25 cellular contexts compared by ENCODE assay signal in the genomic region with DNA sequence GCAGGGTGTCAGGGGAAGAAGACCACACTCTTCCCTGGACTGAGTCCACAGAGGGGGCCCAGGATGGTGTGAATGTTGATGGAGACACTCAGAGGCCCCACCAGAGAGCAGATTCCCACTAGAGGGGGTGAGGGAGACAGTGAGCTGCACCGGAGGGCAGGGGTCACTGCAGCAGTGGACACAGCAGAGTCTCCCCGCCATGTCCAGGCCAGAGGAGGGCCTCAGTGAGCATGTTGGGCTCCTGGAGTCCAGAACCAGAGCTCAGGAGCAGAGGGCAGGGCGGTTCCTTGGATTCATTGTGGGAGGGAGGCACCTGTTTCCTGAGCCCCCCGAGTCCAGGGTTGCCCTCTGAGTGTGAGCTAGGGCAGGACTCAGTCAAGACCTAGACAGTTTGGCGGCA. TPM values are rescaled to one million over a fixed set of nuclear protein-coding genes. Genes with fewer than 3 reads are reported as not detected.
"Had no signal": no experiment of that assay in that cellular context is flagged by ENCODE, and none has a peak within 500 bp of the region (broad histone marks: within the 10 kb centered on the region; RNA-seq: fewer than 3 reads in every experiment).

No MANE protein-coding gene starts in this region.

- H3K4me3 Mint-ChIP-seq: activated B cell treated with CpG ODN at 0.5 μM for 24 hours; activated CD4-positive, alpha-beta memory T cell treated with anti-CD3 and anti-CD28 coated beads for 36 hours; activated naive CD8-positive, alpha-beta T cell treated with anti-CD3 and anti-CD28 coated beads for 36 hours; activated T-helper 17 cell treated with anti-CD3 and anti-CD28 coated beads, Interleukin-2, amount 50 U/mL, for 72 hours; mesothelial cell of epicardium; natural killer cell treated with Interleukin-12 subunit alpha and Interleukin-12 subunit beta and Interleukin-15 and Interleukin-18, amount 100 ng/mL, for 72 hours had no signal

- H3K4me3 ChIP-seq: colonic mucosa, esophagus squamous epithelium, right atrium auricular region, skin epidermis, testis, upper lobe of left lung had no signal

- H3K36me3 Mint-ChIP-seq: activated CD4-positive, alpha-beta memory T cell treated with anti-CD3 and anti-CD28 coated beads for 36 hours; activated naive CD8-positive, alpha-beta T cell treated with anti-CD3 and anti-CD28 coated beads for 36 hours; mesothelial cell of epicardium; natural killer cell treated with Interleukin-12 subunit alpha and Interleukin-12 subunit beta and Interleukin-15 and Interleukin-18, amount 100 ng/mL, for 72 hours had no signal

- H3K27ac Mint-ChIP-seq: activated B cell treated with CpG ODN at 0.5 μM for 24 hours; activated CD4-positive, alpha-beta memory T cell treated with anti-CD3 and anti-CD28 coated beads for 36 hours; activated naive CD8-positive, alpha-beta T cell treated with anti-CD3 and anti-CD28 coated beads for 36 hours; activated T-helper 17 cell treated with anti-CD3 and anti-CD28 coated beads, Interleukin-2, amount 50 U/mL, for 72 hours; mesothelial cell of epicardium; natural killer cell treated with Interleukin-12 subunit alpha and Interleukin-12 subunit beta and Interleukin-15 and Interleukin-18, amount 100 ng/mL, for 72 hours had no signal

- H3K27ac ChIP-seq: colonic mucosa, esophagus squamous epithelium, right atrium auricular region, skin epidermis, testis, upper lobe of left lung had no signal

- ATAC-seq: activated T-helper 17 cell treated with anti-CD3 and anti-CD28 coated beads, Interleukin-2, amount 50 U/mL, for 72 hours; left lobe of liver had no signal

- H3K9me3 Mint-ChIP-seq: activated B cell treated with CpG ODN at 0.5 μM for 24 hours; activated CD4-positive, alpha-beta memory T cell treated with anti-CD3 and anti-CD28 coated beads for 36 hours; activated naive CD8-positive, alpha-beta T cell treated with anti-CD3 and anti-CD28 coated beads for 36 hours; activated T-helper 17 cell treated with anti-CD3 and anti-CD28 coated beads, Interleukin-2, amount 50 U/mL, for 72 hours; mesothelial cell of epicardium; natural killer cell treated with Interleukin-12 subunit alpha and Interleukin-12 subunit beta and Interleukin-15 and Interleukin-18, amount 100 ng/mL, for 72 hours had no signal

- H3K9me3 ChIP-seq: colonic mucosa, esophagus squamous epithelium, right atrium auricular region, testis, upper lobe of left lung had no signal

- H3K4me1 Mint-ChIP-seq: activated B cell treated with CpG ODN at 0.5 μM for 24 hours; activated naive CD8-positive, alpha-beta T cell treated with anti-CD3 and anti-CD28 coated beads for 36 hours; activated T-helper 17 cell treated with anti-CD3 and anti-CD28 coated beads, Interleukin-2, amount 50 U/mL, for 72 hours; mesothelial cell of epicardium had no signal

- H3K4me1 ChIP-seq: colonic mucosa, right atrium auricular region, upper lobe of left lung had no signal

- H3K36me3 ChIP-seq: colonic mucosa, esophagus squamous epithelium, right atrium auricular region, upper lobe of left lung had no signal

- H3K27me3 Mint-ChIP-seq: activated naive CD8-positive, alpha-beta T cell treated with anti-CD3 and anti-CD28 coated beads for 36 hours had no signal

- H3K27me3 ChIP-seq: colonic mucosa, right atrium auricular region, testis, upper lobe of left lung had no signal

- DNase-seq: activated B cell treated with CpG ODN at 0.5 μM for 24 hours; activated CD4-positive, alpha-beta memory T cell treated with anti-CD3 and anti-CD28 coated beads for 36 hours; activated CD4-positive, alpha-beta T cell treated with anti-CD3 and anti-CD28 coated beads for 4 hours; activated naive CD4-positive, alpha-beta T cell; activated naive CD8-positive, alpha-beta T cell treated with anti-CD3 and anti-CD28 coated beads for 36 hours; amniotic stem cell; caudate nucleus; colonic mucosa; esophagus squamous epithelium; foreskin melanocyte; glutamatergic neuron; hippocampal formation; islet precursor cell; occipital lobe; stimulated activated CD4-positive, alpha-beta T cell treated with anti-CD3 and anti-CD28 coated beads, Interleukin-4, amount 100 ng/mL, for 1 hour; testis; upper lobe of left lung had no signal

RNA-seq across cellular contexts. Expression of a gene that starts 1.8 kb away (rescaled TPM):
- total RNA-seq: activated B cell treated with CpG ODN at 0.5 μM for 24 hours; activated CD4-positive, alpha-beta memory T cell treated with anti-CD3 and anti-CD28 coated beads for 36 hours; activated naive CD8-positive, alpha-beta T cell treated with anti-CD3 and anti-CD28 coated beads for 36 hours; activated T-helper 17 cell treated with anti-CD3 and anti-CD28 coated beads, Interleukin-2, amount 50 U/mL, for 72 hours; colonic mucosa; esophagus squamous epithelium; left lobe of liver; lung microvascular endothelial cell; mesothelial cell of epicardium; natural killer cell treated with Interleukin-12 subunit alpha and Interleukin-12 subunit beta and Interleukin-15 and Interleukin-18, amount 100 ng/mL, for 72 hours; occipital lobe; right atrium auricular region; T-helper 2 cell treated with Interferon-gamma antibody and Interleukin-4, amounts not matched to agents 100 ng/mL and 5 ng/mL, for 36 hours; testis; upper lobe of left lung had no signal

RNA-seq across cellular contexts. Expression of a gene that starts 22.5 kb away (rescaled TPM):
- total RNA-seq: activated B cell treated with CpG ODN at 0.5 μM for 24 hours; activated CD4-positive, alpha-beta memory T cell treated with anti-CD3 and anti-CD28 coated beads for 36 hours; activated naive CD8-positive, alpha-beta T cell treated with anti-CD3 and anti-CD28 coated beads for 36 hours; activated T-helper 17 cell treated with anti-CD3 and anti-CD28 coated beads, Interleukin-2, amount 50 U/mL, for 72 hours; colonic mucosa; left lobe of liver; lung microvascular endothelial cell; mesothelial cell of epicardium; natural killer cell treated with Interleukin-12 subunit alpha and Interleukin-12 subunit beta and Interleukin-15 and Interleukin-18, amount 100 ng/mL, for 72 hours; occipital lobe; T-helper 2 cell treated with Interferon-gamma antibody and Interleukin-4, amounts not matched to agents 100 ng/mL and 5 ng/mL, for 36 hours; upper lobe of left lung had no signal

RNA-seq across cellular contexts. Expression of a gene that starts 26.3 kb away (rescaled TPM):
- total RNA-seq: activated B cell treated with CpG ODN at 0.5 μM for 24 hours; activated CD4-positive, alpha-beta memory T cell treated with anti-CD3 and anti-CD28 coated beads for 36 hours; activated naive CD8-positive, alpha-beta T cell treated with anti-CD3 and anti-CD28 coated beads for 36 hours; activated T-helper 17 cell treated with anti-CD3 and anti-CD28 coated beads, Interleukin-2, amount 50 U/mL, for 72 hours; left lobe of liver; lung microvascular endothelial cell; mesothelial cell of epicardium; natural killer cell treated with Interleukin-12 subunit alpha and Interleukin-12 subunit beta and Interleukin-15 and Interleukin-18, amount 100 ng/mL, for 72 hours; occipital lobe; right atrium auricular region; T-helper 2 cell treated with Interferon-gamma antibody and Interleukin-4, amounts not matched to agents 100 ng/mL and 5 ng/mL, for 36 hours; upper lobe of left lung had no signal

RNA-seq across cellular contexts. Expression of a gene that starts 40.6 kb away (rescaled TPM):
- total RNA-seq: activated B cell treated with CpG ODN at 0.5 μM for 24 hours; activated CD4-positive, alpha-beta memory T cell treated with anti-CD3 and anti-CD28 coated beads for 36 hours; activated naive CD8-positive, alpha-beta T cell treated with anti-CD3 and anti-CD28 coated beads for 36 hours; activated T-helper 17 cell treated with anti-CD3 and anti-CD28 coated beads, Interleukin-2, amount 50 U/mL, for 72 hours; colonic mucosa; esophagus squamous epithelium; left lobe of liver; lung microvascular endothelial cell; mesothelial cell of epicardium; natural killer cell treated with Interleukin-12 subunit alpha and Interleukin-12 subunit beta and Interleukin-15 and Interleukin-18, amount 100 ng/mL, for 72 hours; occipital lobe; right atrium auricular region; T-helper 2 cell treated with Interferon-gamma antibody and Interleukin-4, amounts not matched to agents 100 ng/mL and 5 ng/mL, for 36 hours; upper lobe of left lung had no signal

RNA-seq across cellular contexts. Expression of a gene that starts 44.0 kb away (rescaled TPM):
- total RNA-seq: activated B cell treated with CpG ODN at 0.5 μM for 24 hours; activated CD4-positive, alpha-beta memory T cell treated with anti-CD3 and anti-CD28 coated beads for 36 hours; activated naive CD8-positive, alpha-beta T cell treated with anti-CD3 and anti-CD28 coated beads for 36 hours; activated T-helper 17 cell treated with anti-CD3 and anti-CD28 coated beads, Interleukin-2, amount 50 U/mL, for 72 hours; left lobe of liver; lung microvascular endothelial cell; mesothelial cell of epicardium; natural killer cell treated with Interleukin-12 subunit alpha and Interleukin-12 subunit beta and Interleukin-15 and Interleukin-18, amount 100 ng/mL, for 72 hours; right atrium auricular region; T-helper 2 cell treated with Interferon-gamma antibody and Interleukin-4, amounts not matched to agents 100 ng/mL and 5 ng/mL, for 36 hours had no signal
